Comparison of ENCODE assay signal across 12 cellular contexts in genomic region chr17:31593806-31594205, GRCh38.
DNase-seq lines count a peak whose midpoint lies in the region; ATAC-seq and TF ChIP-seq lines count a peak whose summit lies in the region.
"Had no signal": no experiment of that assay in that cellular context is flagged by ENCODE, and none has a peak within 500 bp of the region (broad histone marks: within the 10 kb centered on the region; RNA-seq: fewer than 3 reads in every experiment).

No MANE protein-coding gene starts in this region.

- H3K27ac ChIP-seq in heart right ventricle: peak overlapping the region in 7 of 10 donors; percentile 31 to 73 (median 47)
- no peak overlapping the region for H3K27ac ChIP-seq in gastroesophageal sphincter
- H3K27ac ChIP-seq: testis had no signal

- ATAC-seq in WTC11 (no peak), heart right ventricle (peak; percentile 14 to 76 (median 50)), gastroesophageal sphincter (no peak)

- H3K36me3 ChIP-seq in heart right ventricle: peaks cover 0 to 12% (median 0%) of the 10 kb centered on the region in 9 donors
- peaks cover 0 to 24% of the 10 kb centered on the region in 2 donors for H3K36me3 ChIP-seq in gastroesophageal sphincter

- H3K4me3 Mint-ChIP-seq in WTC11 (no peak overlapping the region), progenitor cell of endocrine pancreas (ENCODE audit: low read depth) (no peak overlapping the region)
- H3K4me3 Mint-ChIP-seq: activated CD4-positive, alpha-beta memory T cell treated with anti-CD3 and anti-CD28 coated beads for 36 hours; activated naive CD4-positive, alpha-beta T cell treated with anti-CD3 and anti-CD28 coated beads, Interleukin-2, amount 50 U/mL, for 24 hours had no signal

- no peak for TF ChIP-seq EP300 in gastroesophageal sphincter (IDR thresholded peaks at IDR 0.05)

- TF ChIP-seq POLR2A in gastroesophageal sphincter (IDR thresholded peaks at IDR 0.05): no peak

- intact Hi-C loops in heart right ventricle (cut with DNase I): no loop called here

- CTCF ChIA-PET in WTC11 (lab: Charles Lee): interaction anchor here (1.0 kb wide), 1 partner anchor 36 kb away, joined by 3 read pairs; no protein-coding TSS in a partner anchor

- H3K4me3 ChIP-seq in heart right ventricle (no peak overlapping the region), gastroesophageal sphincter (no peak overlapping the region)
- H3K4me3 ChIP-seq: testis had no signal

- TF ChIP-seq CTCF in WTC11 (IDR thresholded peaks at IDR 0.05): no peak
- TF ChIP-seq CTCF in heart right ventricle (IDR thresholded peaks at IDR 0.05): no peak
- TF ChIP-seq CTCF in gastroesophageal sphincter (IDR thresholded peaks at IDR 0.05): no peak
- TF ChIP-seq CTCF in progenitor cell of endocrine pancreas (IDR thresholded peaks at IDR 0.05; ENCODE audit: unreplicated experiment): no peak

- no peaks in the 10 kb centered on the region for H3K36me3 Mint-ChIP-seq in WTC11
- H3K36me3 Mint-ChIP-seq in progenitor cell of endocrine pancreas (ENCODE audit: insufficient read depth): peaks cover 3% of the 10 kb centered on the region
- H3K36me3 Mint-ChIP-seq: activated CD4-positive, alpha-beta memory T cell treated with anti-CD3 and anti-CD28 coated beads for 36 hours; activated naive CD4-positive, alpha-beta T cell treated with anti-CD3 and anti-CD28 coated beads, Interleukin-2, amount 50 U/mL, for 24 hours had no signal

- peaks cover 19% of the 10 kb centered on the region for H3K4me1 Mint-ChIP-seq in WTC11
- H3K4me1 Mint-ChIP-seq in progenitor cell of endocrine pancreas (ENCODE audit: low read depth): peaks cover 5% of the 10 kb centered on the region
- H3K4me1 Mint-ChIP-seq: activated naive CD4-positive, alpha-beta T cell treated with anti-CD3 and anti-CD28 coated beads, Interleukin-2, amount 50 U/mL, for 24 hours had no signal

- WGBS in heart right ventricle, 2 donors: 55 to 61% methylated on average over 7 of the region's 7 CpGs
- WGBS in gastroesophageal sphincter (ENCODE audit: low coverage in 1 of 2), 2 donors: 60% methylated on average over 1 of the region's 7 CpGs; no CpG with 5 or more reads in 1 of the 2 donors

- no peaks in the 10 kb centered on the region for H3K27me3 Mint-ChIP-seq in WTC11 (ENCODE audit: low read depth)
- no peaks in the 10 kb centered on the region for H3K27me3 Mint-ChIP-seq in progenitor cell of endocrine pancreas
- H3K27me3 Mint-ChIP-seq: activated CD4-positive, alpha-beta memory T cell treated with anti-CD3 and anti-CD28 coated beads for 36 hours; activated naive CD4-positive, alpha-beta T cell treated with anti-CD3 and anti-CD28 coated beads, Interleukin-2, amount 50 U/mL, for 24 hours had no signal

- POLR2A ChIA-PET in WTC11 (lab: Charles Lee): no interaction called here

- no peaks in the 10 kb centered on the region for H3K9me3 Mint-ChIP-seq in WTC11
- no peaks in the 10 kb centered on the region for H3K9me3 Mint-ChIP-seq in progenitor cell of endocrine pancreas (ENCODE audit: low read depth)
- H3K9me3 Mint-ChIP-seq: activated CD4-positive, alpha-beta memory T cell treated with anti-CD3 and anti-CD28 coated beads for 36 hours; activated naive CD4-positive, alpha-beta T cell treated with anti-CD3 and anti-CD28 coated beads, Interleukin-2, amount 50 U/mL, for 24 hours had no signal

- DNase-seq in HCEC 1CT (peak; percentile 34), WTC11 (ENCODE audit: low spot score) (no peak), heart right ventricle (peak in 1 of 2 donors; percentile 52), stromal cell of bone marrow (ENCODE audit: low read depth) (peak; percentile 36), progenitor cell of endocrine pancreas (ENCODE audit: low spot score, unreplicated experiment) (no peak), NCI-H2029 (lab: John Stamatoyannopoulos, UW) (no peak)
- DNase-seq: activated CD4-positive, alpha-beta memory T cell treated with anti-CD3 and anti-CD28 coated beads for 36 hours; DMS79; NCI-H526; testis had no signal

- H3K27ac Mint-ChIP-seq in WTC11: no peak overlapping the region
- H3K27ac Mint-ChIP-seq in progenitor cell of endocrine pancreas: no peak overlapping the region
- H3K27ac Mint-ChIP-seq: activated CD4-positive, alpha-beta memory T cell treated with anti-CD3 and anti-CD28 coated beads for 36 hours; activated naive CD4-positive, alpha-beta T cell treated with anti-CD3 and anti-CD28 coated beads, Interleukin-2, amount 50 U/mL, for 24 hours had no signal

- no peaks in the 10 kb centered on the region for H3K27me3 ChIP-seq in heart right ventricle
- H3K27me3 ChIP-seq in gastroesophageal sphincter: no peaks in the 10 kb centered on the region
- H3K27me3 ChIP-seq: testis had no signal

- H3K4me1 ChIP-seq in heart right ventricle: peaks cover 9 to 31% (median 19%) of the 10 kb centered on the region in 9 donors
- peaks cover 4 to 18% (median 6%) of the 10 kb centered on the region in 3 donors for H3K4me1 ChIP-seq in gastroesophageal sphincter
- H3K4me1 ChIP-seq: testis had no signal

- H3K9me3 ChIP-seq in heart right ventricle (no peaks in the 10 kb centered on the region), gastroesophageal sphincter (no peaks in the 10 kb centered on the region)
- H3K9me3 ChIP-seq: testis had no signal

TF ChIP-seq in WTC11, 78 proteins besides CTCF, POLR2A, EP300 and RAD21:
- TF ChIP-seq OVOL2 (CRISPR knock-in tag; IDR thresholded peaks at IDR 0.05; ENCODE audit: borderline replicate concordance): no peak
- 0 out of 2 replicates have a peak, but pooled peaks have one; percentile 28 for TF ChIP-seq FOXP1 (CRISPR knock-in tag; IDR thresholded peaks at IDR 0.05; ENCODE audit: borderline replicate concordance)
- no peak for TF ChIP-seq TP53 (CRISPR knock-in tag; IDR thresholded peaks at IDR 0.05)

Comparison
In these comparisons a context has a peak if more than half of its experiments do, and no peak if none do; other contexts are left out.
1. DNase-seq: peak in HCEC 1CT (single experiment) and stromal cell of bone marrow (single experiment); none in WTC11 (single experiment), progenitor cell of endocrine pancreas (single experiment) and NCI-H2029 (single experiment).
2. ATAC-seq: peak in heart right ventricle (8 of 8); none in WTC11 (single experiment) and gastroesophageal sphincter (single experiment).
3. H3K27ac ChIP-seq: peak in heart right ventricle (7 of 10); none in gastroesophageal sphincter (0 of 4).